In genomic region chr16:22204091-22204655, GRCh38 we compare ENCODE assay signal across 2 cellular contexts.
A peak's percentile ranks its signal among the peaks of the same experiment; 100 is the strongest.
TF ChIP-seq lines count a peak whose summit lies in the region.

No MANE protein-coding gene starts in this region.

TF ChIP-seq in HEK293, 187 proteins besides CTCF, POLR2A, EP300 and RAD21:
- peak; percentile 84 for TF ChIP-seq ZNF121 (tag by site-specific recombination; IDR thresholded peaks at IDR 0.05)
- TF ChIP-seq YY1 (tag by site-specific recombination; IDR thresholded peaks at IDR 0.05): no peak

TF ChIP-seq in K562, 482 proteins besides CTCF, POLR2A, EP300 and RAD21:
- TF ChIP-seq ZNF121 (CRISPR knock-in tag; conservative IDR thresholded peaks at IDR 0.05) (peak; percentile 83), BCOR (IDR thresholded peaks at IDR 0.05) (peak; percentile 53; the same call in 1 of the 2 replicates), ZBTB1 (CRISPR knock-in tag; IDR thresholded peaks at IDR 0.05; ENCODE audit: borderline replicate concordance, low read depth) (no peak)
